ENCODE assay signal across 8 cellular contexts in genomic region chr1:27388337-27389005, GRCh38. TPM values are rescaled to one million over a fixed set of nuclear protein-coding genes. Genes with fewer than 3 reads are reported as not detected.
DNase-seq lines count a peak whose midpoint lies in the region; ATAC-seq and TF ChIP-seq lines count a peak whose summit lies in the region.

No MANE protein-coding gene starts in this region.

- TF ChIP-seq CTCF in Calu3 (IDR thresholded peaks at IDR 0.05; ENCODE audit: unreplicated experiment) (peak; percentile 61), hepatocyte (IDR thresholded peaks at IDR 0.05; ENCODE audit: poor library complexity) (peak; percentile 79)

- H3K27me3 ChIP-seq in hepatocyte = no peaks in the 10 kb centered on the region

- H3K36me3 Mint-ChIP-seq in Calu3 (ENCODE audit: insufficient read depth, unreplicated experiment) = peaks cover 18% of the 10 kb centered on the region
- H3K36me3 Mint-ChIP-seq in activated naive CD8-positive, alpha-beta T cell = no peaks in the 10 kb centered on the region

- BruUV-seq in Calu3 (replicated peaks; lab: Mats Ljungman, UMichigan) = no TSS peak

- no peaks in the 10 kb centered on the region for H3K36me3 ChIP-seq in hepatocyte (replicated peaks; ENCODE audit: insufficient read depth, low read depth)

- peaks cover 19% of the 10 kb centered on the region for H3K4me1 Mint-ChIP-seq in Calu3 (ENCODE audit: low read depth, unreplicated experiment)
- H3K4me1 Mint-ChIP-seq in activated naive CD8-positive, alpha-beta T cell (ENCODE audit: low read depth) = peaks cover 11% of the 10 kb centered on the region

- CTCF ChIA-PET in Calu3 (lab: Charles Lee) = interaction anchor here (1.0 to 2.3 kb wide), 3 partner anchors 23 to 88 kb away, joined by 4 to 8 read pairs (median 4); partner anchors contain the start of gene SYTL1

- no peak overlapping the region for H3K4me3 ChIP-seq in hepatocyte

- no peak overlapping the region for H3K27ac Mint-ChIP-seq in Calu3 (ENCODE audit: unreplicated experiment)
- no peak overlapping the region for H3K27ac Mint-ChIP-seq in activated naive CD8-positive, alpha-beta T cell

- DNase-seq in Calu3 (peak; percentile 80), HuH-7 (ENCODE audit: low spot score) (peak; percentile 84), hepatocyte (ENCODE audit: low spot score) (peak; percentile 84), 8988T (no peak)
- DNase-seq in stimulated activated CD4-positive, alpha-beta T cell treated with anti-CD3 and anti-CD28 coated beads, Interleukin-1b, Interleukin-23, amount 100 ng/mL, for 1 hour (ENCODE audit: low read depth in 2 of 2) = peak; percentile 51 to 64

- intact Hi-C loops in Calu3 (cut with micrococcal nuclease; ENCODE audit: unreplicated experiment) = loop anchor here (5.0 kb wide), 1 partner anchor 91 kb away; no protein-coding TSS in a partner anchor

- no peaks in the 10 kb centered on the region for H4K20me1 ChIP-seq in hepatocyte (ENCODE audit: insufficient read depth, poor library complexity, severe bottlenecking)

- no peaks in the 10 kb centered on the region for H3K9me2 ChIP-seq in hepatocyte (replicated peaks; ENCODE audit: insufficient read depth)

- H3K27me3 Mint-ChIP-seq in Calu3 (ENCODE audit: unreplicated experiment) = peaks cover 49% of the 10 kb centered on the region
- no peaks in the 10 kb centered on the region for H3K27me3 Mint-ChIP-seq in activated naive CD8-positive, alpha-beta T cell

- H3K9me3 Mint-ChIP-seq in Calu3 (ENCODE audit: low read depth, unreplicated experiment) = no peaks in the 10 kb centered on the region
- no peaks in the 10 kb centered on the region for H3K9me3 Mint-ChIP-seq in activated naive CD8-positive, alpha-beta T cell (ENCODE audit: low read depth)

- H2AFZ ChIP-seq in hepatocyte = no peak overlapping the region

- H3K9me3 ChIP-seq in hepatocyte (ENCODE audit: low read depth) = no peaks in the 10 kb centered on the region

- H3K27ac ChIP-seq in hepatocyte = no peak overlapping the region

- H3K4me1 ChIP-seq in hepatocyte (ENCODE audit: insufficient read depth) = peaks cover 8% of the 10 kb centered on the region

- 40% methylated on average over 5 of the region's 5 CpGs for WGBS in hepatocyte (ENCODE audit: low lambda C conversion rate, missing lambda C conversion rate)

- H3K4me3 Mint-ChIP-seq in Calu3 (ENCODE audit: low read depth, unreplicated experiment) = no peak overlapping the region
- H3K4me3 Mint-ChIP-seq in activated naive CD8-positive, alpha-beta T cell = peak overlapping the region; percentile 5

- ATAC-seq in SK-N-SH treated with all-trans-retinoic acid at 6 μM for 48 hours (peak; percentile 31), GM21619 (IDR thresholded peaks at IDR 0.05; ENCODE audit: unreplicated experiment) (no peak)

- H3K79me2 ChIP-seq in hepatocyte = no peaks in the 10 kb centered on the region

- H3K4me2 ChIP-seq in hepatocyte = no peak overlapping the region

TF ChIP-seq in SK-N-SH treated with all-trans-retinoic acid at 6 μM for 48 hours, 23 proteins besides CTCF, POLR2A, EP300 and RAD21:
- TF ChIP-seq, protein P1, sequence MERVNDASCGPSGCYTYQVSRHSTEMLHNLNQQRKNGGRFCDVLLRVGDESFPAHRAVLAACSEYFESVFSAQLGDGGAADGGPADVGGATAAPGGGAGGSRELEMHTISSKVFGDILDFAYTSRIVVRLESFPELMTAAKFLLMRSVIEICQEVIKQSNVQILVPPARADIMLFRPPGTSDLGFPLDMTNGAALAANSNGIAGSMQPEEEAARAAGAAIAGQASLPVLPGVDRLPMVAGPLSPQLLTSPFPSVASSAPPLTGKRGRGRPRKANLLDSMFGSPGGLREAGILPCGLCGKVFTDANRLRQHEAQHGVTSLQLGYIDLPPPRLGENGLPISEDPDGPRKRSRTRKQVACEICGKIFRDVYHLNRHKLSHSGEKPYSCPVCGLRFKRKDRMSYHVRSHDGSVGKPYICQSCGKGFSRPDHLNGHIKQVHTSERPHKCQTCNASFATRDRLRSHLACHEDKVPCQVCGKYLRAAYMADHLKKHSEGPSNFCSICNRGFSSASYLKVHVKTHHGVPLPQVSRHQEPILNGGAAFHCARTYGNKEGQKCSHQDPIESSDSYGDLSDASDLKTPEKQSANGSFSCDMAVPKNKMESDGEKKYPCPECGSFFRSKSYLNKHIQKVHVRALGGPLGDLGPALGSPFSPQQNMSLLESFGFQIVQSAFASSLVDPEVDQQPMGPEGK (CRISPR knock-in tag; IDR thresholded peaks at IDR 0.05; ENCODE audit: borderline replicate concordance) = no peak
- TF ChIP-seq CREB5 (CRISPR knock-in tag; IDR thresholded peaks at IDR 0.05; ENCODE audit: low read depth) (no peak), TOX (CRISPR knock-in tag; IDR thresholded peaks at IDR 0.05; ENCODE audit: borderline replicate concordance) (no peak), ZFP3 (CRISPR knock-in tag; IDR thresholded peaks at IDR 0.05) (no peak), CSRNP3 (CRISPR knock-in tag; IDR thresholded peaks at IDR 0.05) (no peak), ZNF70 (CRISPR knock-in tag; IDR thresholded peaks at IDR 0.05) (no peak)
- TF ChIP-seq, protein P2, sequence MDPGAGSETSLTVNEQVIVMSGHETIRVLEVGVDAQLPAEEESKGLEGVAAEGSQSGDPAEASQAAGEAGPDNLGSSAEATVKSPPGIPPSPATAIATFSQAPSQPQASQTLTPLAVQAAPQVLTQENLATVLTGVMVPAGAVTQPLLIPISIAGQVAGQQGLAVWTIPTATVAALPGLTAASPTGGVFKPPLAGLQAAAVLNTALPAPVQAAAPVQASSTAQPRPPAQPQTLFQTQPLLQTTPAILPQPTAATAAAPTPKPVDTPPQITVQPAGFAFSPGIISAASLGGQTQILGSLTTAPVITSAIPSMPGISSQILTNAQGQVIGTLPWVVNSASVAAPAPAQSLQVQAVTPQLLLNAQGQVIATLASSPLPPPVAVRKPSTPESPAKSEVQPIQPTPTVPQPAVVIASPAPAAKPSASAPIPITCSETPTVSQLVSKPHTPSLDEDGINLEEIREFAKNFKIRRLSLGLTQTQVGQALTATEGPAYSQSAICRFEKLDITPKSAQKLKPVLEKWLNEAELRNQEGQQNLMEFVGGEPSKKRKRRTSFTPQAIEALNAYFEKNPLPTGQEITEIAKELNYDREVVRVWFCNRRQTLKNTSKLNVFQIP (CRISPR knock-in tag; IDR thresholded peaks at IDR 0.05; ENCODE audit: borderline replicate concordance, low read depth) = no peak

RNA-seq across cellular contexts. Expression of gene GPR3, which starts 4.0 kb away (rescaled TPM):
- 1.3 and 1.9 TPM in 2 replicates for total RNA-seq in Calu3 (2022)
- total RNA-seq in hepatocyte = 0.32 and 0.47 TPM in 2 replicates
- polyA plus RNA-seq in hepatocyte = 1.5 and 2.2 TPM in 2 replicates

RNA-seq across cellular contexts. Expression of gene CD164L2, which starts 5.3 kb away (rescaled TPM):
- not detected in 2 replicates for total RNA-seq in Calu3 (2022)
- not detected in 2 replicates for total RNA-seq in hepatocyte
- polyA plus RNA-seq in hepatocyte = 0.19 TPM in 1 of 2 replicates, not detected in the other

RNA-seq across cellular contexts. Expression of gene FCN3, which starts 13.8 kb away (rescaled TPM):
- total RNA-seq in Calu3 (2022) (not detected in 2 replicates), hepatocyte (not detected in 2 replicates)
- not detected in 2 replicates for polyA plus RNA-seq in hepatocyte

RNA-seq across cellular contexts. Expression of gene MAP3K6, which starts 21.7 kb away (rescaled TPM):
- total RNA-seq in Calu3 (2022) (10.3 and 14.3 TPM in 2 replicates), hepatocyte (4.3 and 6.3 TPM in 2 replicates)
- 20.4 and 24.8 TPM in 2 replicates for polyA plus RNA-seq in hepatocyte

RNA-seq across cellular contexts. Expression of gene SYTL1, which starts 46.6 kb away (rescaled TPM):
- total RNA-seq in Calu3 (2022) (15.0 and 16.5 TPM in 2 replicates), hepatocyte (10.6 and 12.1 TPM in 2 replicates)
- polyA plus RNA-seq in hepatocyte = 21.7 and 26.2 TPM in 2 replicates
